In genomic region chr12:32021346-32021773, GRCh38 we compare ENCODE assay signal across 1 cellular context.
TF ChIP-seq lines count a peak whose summit lies in the region.

No MANE protein-coding gene starts in this region.

TF ChIP-seq in H1, 55 proteins besides CTCF, POLR2A, EP300 and RAD21:
- no peak for TF ChIP-seq CHD2 (IDR thresholded peaks at IDR 0.05; ENCODE audit: low read length)
- TF ChIP-seq SIN3A (conservative IDR thresholded peaks at IDR 0.05 in 1 of 2, IDR thresholded peaks at IDR 0.05 in 1 of 2; ENCODE audit: low read depth in 1 of 2, low read length in 2 of 2) = no peak
- TF ChIP-seq BCL11A (IDR thresholded peaks at IDR 0.05; ENCODE audit: low read depth in 2 of 2, low read length in 2 of 2) = no peak
- no peak for TF ChIP-seq SIRT6 (IDR thresholded peaks at IDR 0.05; ENCODE audit: low read length)
- TF ChIP-seq KDM4A (IDR thresholded peaks at IDR 0.05; ENCODE audit: low read depth, low read length, severe bottlenecking) = no peak
- no peak for TF ChIP-seq HDAC2 (IDR thresholded peaks at IDR 0.05; ENCODE audit: borderline replicate concordance in 1 of 2, low read depth in 2 of 2, low read length in 2 of 2)
- TF ChIP-seq RBBP5 (IDR thresholded peaks at IDR 0.05; ENCODE audit: borderline replicate concordance, low read depth, low read length) = no peak
- no peak for TF ChIP-seq E2F6 (IDR thresholded peaks at IDR 0.05)
- TF ChIP-seq TEAD4 (IDR thresholded peaks at IDR 0.05; ENCODE audit: low read depth, low read length) = no peak
- TF ChIP-seq FOSL1 (IDR thresholded peaks at IDR 0.05; ENCODE audit: insufficient read depth, low read depth, low read length) = no peak
- TF ChIP-seq NRF1 (IDR thresholded peaks at IDR 0.05; ENCODE audit: low read depth, low read length) = no peak
- TF ChIP-seq SRF (IDR thresholded peaks at IDR 0.05; ENCODE audit: low read depth, low read length) = no peak
- TF ChIP-seq ATF3 (IDR thresholded peaks at IDR 0.05; ENCODE audit: insufficient read depth, low read depth, low read length) = no peak
- TF ChIP-seq EZH2 (IDR thresholded peaks at IDR 0.05; ENCODE audit: low read depth, low read length, severe bottlenecking) = no peak
- TF ChIP-seq ASH2L (IDR thresholded peaks at IDR 0.05; ENCODE audit: low read length) = no peak
- no peak for TF ChIP-seq JUN (IDR thresholded peaks at IDR 0.05; ENCODE audit: low read depth, low read length)
- no peak for TF ChIP-seq SAP30 (IDR thresholded peaks at IDR 0.05; ENCODE audit: insufficient read depth, insufficient replicate concordance, low read length)
- TF ChIP-seq KDM1A (IDR thresholded peaks at IDR 0.05; ENCODE audit: borderline replicate concordance, low read length) = no peak
TF ChIP-seq in H1: peak in this region for 0.
